In genomic region chr16:679808-680624, GRCh38 we compare ENCODE assay signal across 8 cellular contexts.
A peak's percentile ranks its signal among the peaks of the same experiment; 100 is the strongest.
DNase-seq lines count a peak whose midpoint lies in the region; ATAC-seq and TF ChIP-seq lines count a peak whose summit lies in the region.

Gene STUB1 (plus strand): TSS chr16:680410. CDS start chr16:680526, 116 bp downstream.

- H3K27me3 ChIP-seq in GM06990 (replicated peaks; ENCODE audit: control insufficient read depth, insufficient read depth, low read length): no peaks in the 10 kb centered on the region

- DNase-seq in GM06990 (ENCODE audit: extremely low read depth, insufficient read length): peak; percentile 90
- DNase-seq in NCI-H2196 (lab: John Stamatoyannopoulos, UW; ENCODE audit: unreplicated experiment): peak; percentile 86
- DNase-seq in activated CD4-positive, CD25-positive, alpha-beta regulatory T cell treated with anti-CD3 and anti-CD28 coated beads, Interleukin-2, amount 50 U/mL, for 16 hours (ENCODE audit: low read depth, low spot score): peak; percentile 71
- DNase-seq in cardiac fibroblast (ENCODE audit: low read depth in 2 of 2): peak; percentile 88 to 90
- DNase-seq in iris pigment epithelial cell (ENCODE audit: low read depth): peak; percentile 86
- DNase-seq in smooth muscle cell of the brain vasculature (ENCODE audit: low read depth, low spot score): peak; percentile 56

- H3K36me3 ChIP-seq in GM06990 (ENCODE audit: control insufficient read depth, insufficient read depth, low read length): peaks cover 17% of the 10 kb centered on the region

- ATAC-seq in HG02840 (IDR thresholded peaks at IDR 0.05; ENCODE audit: low FRiP score, unreplicated experiment) (peak; percentile 31), GM21526 (IDR thresholded peaks at IDR 0.05; ENCODE audit: low FRiP score, unreplicated experiment) (no peak)

- no peak for TF ChIP-seq CTCF in GM06990 (IDR thresholded peaks at IDR 0.05; ENCODE audit: insufficient read depth, low read length, poor library complexity, severe bottlenecking)
- TF ChIP-seq CTCF in cardiac fibroblast (IDR thresholded peaks at IDR 0.05; ENCODE audit: low read depth, low read length): no peak

- H3K4me3 ChIP-seq in GM06990 (replicated peaks; ENCODE audit: low read depth, low read length) (peak within 1 kb of the TSS; percentile 79), cardiac fibroblast (replicated peaks in 1 of 2; ENCODE audit: low read depth in 2 of 2, low read length in 2 of 2) (peak within 1 kb of the TSS; percentile 75 to 80)
